8 cellular contexts compared by ENCODE assay signal in the genomic region with DNA sequence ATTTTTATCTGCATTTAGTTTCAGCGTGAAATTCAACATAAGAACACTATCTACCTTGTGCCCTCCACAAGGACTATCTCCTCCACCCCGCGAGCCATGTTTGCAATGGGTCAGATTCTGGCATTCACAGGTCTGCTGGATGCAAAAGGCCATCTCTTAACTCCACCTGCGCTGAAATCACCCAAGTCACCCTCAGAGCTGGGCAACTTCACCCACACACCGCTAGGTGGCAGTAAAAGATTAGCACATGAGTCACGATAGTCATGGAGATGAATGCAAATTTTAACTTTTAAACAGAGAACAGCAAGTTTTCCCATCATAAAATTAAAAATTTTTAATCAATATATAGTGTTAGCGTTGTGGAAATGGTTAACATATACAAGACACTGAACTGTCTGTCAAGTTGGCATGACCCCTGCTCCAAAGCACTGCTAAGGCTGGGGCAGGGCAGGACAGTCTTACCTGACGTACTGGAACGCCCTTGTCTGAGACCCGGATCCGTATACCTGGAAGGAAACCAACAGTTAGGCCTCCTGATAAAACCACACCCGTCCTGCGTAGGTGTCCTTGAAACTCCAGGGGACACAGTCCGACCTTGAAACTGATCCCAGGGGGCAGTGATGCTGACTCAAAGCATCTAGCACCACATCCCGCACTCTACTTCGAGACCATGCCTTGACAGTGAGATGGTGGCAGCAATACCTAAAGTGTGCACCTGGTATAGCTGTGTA.
DNase-seq lines count a peak whose midpoint lies in the region; ATAC-seq lines count a peak whose summit lies in the region.

No MANE protein-coding gene starts in this region.

- peak; percentile 57 for ATAC-seq in GM21528 (IDR thresholded peaks at IDR 0.05; ENCODE audit: low FRiP score, unreplicated experiment)

- DNase-seq in DMS53 treated with DMSO at 0.1 percent for 48 hours (lab: John Stamatoyannopoulos, UW; ENCODE audit: unreplicated experiment): peak; percentile 70
- peak; percentile 55 for DNase-seq in LHCN-M2 (ENCODE audit: low read depth)
- peak; percentile 6 for DNase-seq in SHP77 treated with DMSO at 0.1 percent for 48 hours (lab: John Stamatoyannopoulos, UW)
- DNase-seq in activated naive CD4-positive, alpha-beta T cell treated with Interleukin-2 at 50 U/mL for 16 hours: peak; percentile 66
- peak; percentile 41 for DNase-seq in globus pallidus (ENCODE audit: low spot score)
- DNase-seq in pons (ENCODE audit: low spot score): peak; percentile 68
- DNase-seq in GF-D8 (lab: John Stamatoyannopoulos, UW): no peak
